Comparison of ENCODE assay signal across 8 cellular contexts in genomic region chr19:33416307-33417215, GRCh38. TPM values are rescaled to one million over a fixed set of nuclear protein-coding genes. Genes with fewer than 3 reads are reported as not detected.
DNase-seq lines count a peak whose midpoint lies in the region; ATAC-seq, FAIRE-seq and TF ChIP-seq lines count a peak whose summit lies in the region.

No MANE protein-coding gene starts in this region.

- H3K27ac ChIP-seq in right cardiac atrium (ENCODE audit: low read length), result no peak overlapping the region
- H3K27ac ChIP-seq in spleen, result no peak overlapping the region

- H3K9me3 ChIP-seq in right cardiac atrium (ENCODE audit: control insufficient read depth, low read length), result no peaks in the 10 kb centered on the region
- H3K9me3 ChIP-seq in spleen, result no peaks in the 10 kb centered on the region

- H3K4me3 ChIP-seq in right cardiac atrium (ENCODE audit: low read length) (no peak overlapping the region), spleen (peak overlapping the region in 1 of 8 donors; percentile 56)

- H3K9me3 Mint-ChIP-seq in activated naive CD8-positive, alpha-beta T cell treated with anti-CD3 and anti-CD28 coated beads for 36 hours, result no peaks in the 10 kb centered on the region

- H3K4me3 Mint-ChIP-seq in activated naive CD8-positive, alpha-beta T cell treated with anti-CD3 and anti-CD28 coated beads for 36 hours, result peak overlapping the region; percentile 32

- H3K27ac Mint-ChIP-seq in activated naive CD8-positive, alpha-beta T cell treated with anti-CD3 and anti-CD28 coated beads for 36 hours, result no peak overlapping the region

- intact Hi-C loops in right cardiac atrium (cut with DNase I) (loop anchor here in 2 of 4 donors (5.0 kb wide), 1 partner anchor 356 kb away; no protein-coding TSS in a partner anchor), spleen (cut with DNase I; ENCODE audit: low total_unique reads) (no loop called here)

- H3K27me3 ChIP-seq in right cardiac atrium (ENCODE audit: control insufficient read depth, insufficient read depth), result no peaks in the 10 kb centered on the region
- no peaks in the 10 kb centered on the region for H3K27me3 ChIP-seq in spleen (replicated peaks in 1 of 7)

- TF ChIP-seq POLR2A in GM12891 (IDR thresholded peaks at IDR 0.05; ENCODE audit: low read depth, low read length), result no peak
- TF ChIP-seq POLR2A in spleen (IDR thresholded peaks at IDR 0.05), result no peak

- DNase-seq in GM12891 (ENCODE audit: insufficient read length, low spot score) (peak; percentile 92), NCI-H1105 treated with DMSO at 0.1 percent for 48 hours (lab: John Stamatoyannopoulos, UW) (peak; percentile 83), SW480 (ENCODE audit: low spot score) (peak; percentile 89), right cardiac atrium (peak; percentile 58 to 83 (median 81)), spleen (no peak)
- DNase-seq in activated naive CD8-positive, alpha-beta T cell treated with anti-CD3 and anti-CD28 coated beads for 36 hours, result peak; percentile 75

- TF ChIP-seq CTCF in spleen (IDR thresholded peaks at IDR 0.05 in 8 of 11, conservative IDR thresholded peaks at IDR 0.05 in 3 of 11), result peak in 9 of 11 experiments; percentile 38 to 73 (median 61)

- FAIRE-seq in GM12891 (lab: Jason Lieb, UNC), result peak; percentile 84

- H3K4me1 Mint-ChIP-seq in activated naive CD8-positive, alpha-beta T cell treated with anti-CD3 and anti-CD28 coated beads for 36 hours, result peaks cover 6% of the 10 kb centered on the region

- H3K4me1 ChIP-seq in right cardiac atrium (ENCODE audit: control insufficient read depth, insufficient read depth, low read length) (no peaks in the 10 kb centered on the region), spleen (peaks cover 0 to 10% (median 6%) of the 10 kb centered on the region in 6 donors)

- no peaks in the 10 kb centered on the region for H3K36me3 Mint-ChIP-seq in activated naive CD8-positive, alpha-beta T cell treated with anti-CD3 and anti-CD28 coated beads for 36 hours

- 42% methylated on average over 27 of the region's 27 CpGs for WGBS in right cardiac atrium
- 33 to 50% (median 48%) methylated on average over 17 to 27 of the region's 27 CpGs for WGBS in spleen, 5 donors

- ATAC-seq in right cardiac atrium (peak; percentile 4 to 60), GM18498 (IDR thresholded peaks at IDR 0.05; ENCODE audit: unreplicated experiment) (no peak), HG03095 (IDR thresholded peaks at IDR 0.05; ENCODE audit: unreplicated experiment) (no peak)

- peaks cover 0 to 13% (median 2%) of the 10 kb centered on the region in 6 donors for H3K36me3 ChIP-seq in spleen

- no peaks in the 10 kb centered on the region for H3K27me3 Mint-ChIP-seq in activated naive CD8-positive, alpha-beta T cell treated with anti-CD3 and anti-CD28 coated beads for 36 hours

TF ChIP-seq in GM12891, 5 proteins besides CTCF, POLR2A, EP300 and RAD21:
- TF ChIP-seq TAF1 (IDR thresholded peaks at IDR 0.05; ENCODE audit: low read depth, low read length) (no peak), PAX5 (IDR thresholded peaks at IDR 0.05; ENCODE audit: insufficient read depth, low read length, severe bottlenecking) (no peak), SPI1 (IDR thresholded peaks at IDR 0.05; ENCODE audit: low read depth, low read length) (no peak), POLR2AphosphoS5 (IDR thresholded peaks at IDR 0.05; ENCODE audit: low read depth, low read length) (no peak), POU2F2 (IDR thresholded peaks at IDR 0.05; ENCODE audit: low read depth, low read length) (no peak)
TF ChIP-seq in GM12891: peak in this region for 0.

RNA-seq across cellular contexts. Expression of gene CEBPG, which starts 43.1 kb away (rescaled TPM):
- polyA plus RNA-seq in GM12891 (2012; ENCODE audit: low read depth, missing spikeins), result 9.6 TPM
- total RNA-seq in activated naive CD8-positive, alpha-beta T cell treated with anti-CD3 and anti-CD28 coated beads for 36 hours, result 10 to 100 TPM; 30.1 to 30.9 TPM
- total RNA-seq in right cardiac atrium (10 to 100 TPM; 13.1 to 18.3 (median 15.7) TPM), spleen (10 to 100 TPM; 14.2 to 21.1 (median 16.5) TPM)
- polyA plus RNA-seq in right cardiac atrium (12.7 TPM), spleen (10 to 100 TPM in 1 of 3 donors, 1 to 10 TPM in 2; 9.3 to 15.6 (median 9.9) TPM)

Comparison
In these comparisons a context has a peak if more than half of its experiments do, and no peak if none do; other contexts are left out.
1. ATAC-seq: peak in right cardiac atrium (2 of 2); none in GM18498 (single experiment) and HG03095 (single experiment).